ENCODE assay signal across 34 cellular contexts in genomic region chr10:46299267-46299530, GRCh38. TPM values are rescaled to one million over a fixed set of nuclear protein-coding genes. Genes with fewer than 3 reads are reported as not detected.
A peak's percentile ranks its signal among the peaks of the same experiment; 100 is the strongest.
DNase-seq lines count a peak whose midpoint lies in the region; ATAC-seq, FAIRE-seq and TF ChIP-seq lines count a peak whose summit lies in the region.
"Had no signal": no experiment of that assay in that cellular context is flagged by ENCODE, and none has a peak within 500 bp of the region (broad histone marks: within the 10 kb centered on the region; RNA-seq: fewer than 3 reads in every experiment).

No MANE protein-coding gene starts in this region.

- H2BK20ac ChIP-seq in H1 (ENCODE audit: low read length): no peak overlapping the region

- H2AK5ac ChIP-seq in H1 (ENCODE audit: low read depth, low read length): no peak overlapping the region

- no peaks in the 10 kb centered on the region; a peak in 1 of 7 replicates for H3K27me3 ChIP-seq in H1 (replicated peaks in 1 of 4; ENCODE audit: control insufficient read depth in 3 of 4, extremely low read depth in 1 of 4, insufficient read depth in 3 of 4, low read length in 3 of 4)
- H3K27me3 ChIP-seq: pancreas, SJCRH30, thyroid gland had no signal

- H4K5ac ChIP-seq in H1 (ENCODE audit: insufficient read length, low read depth, low read length): no peak overlapping the region

- H3K79me2 ChIP-seq in H1 (ENCODE audit: control insufficient read depth in 1 of 2, insufficient read depth in 2 of 2, low read length in 2 of 2): no peaks in the 10 kb centered on the region

- peaks cover 0 to 5% of the 10 kb centered on the region in 2 experiments for H4K20me1 ChIP-seq in H1 (replicated peaks in 1 of 2; ENCODE audit: control insufficient read depth in 1 of 2, insufficient read depth in 2 of 2, low read length in 2 of 2)

- no peak for TF ChIP-seq EP300 in H1 (IDR thresholded peaks at IDR 0.05; ENCODE audit: borderline replicate concordance in 1 of 2, low read depth in 2 of 2, low read length in 2 of 2)

- H3K4ac ChIP-seq in H1 (replicated peaks; ENCODE audit: insufficient read length, low read depth, low read length): no peak overlapping the region

- TF ChIP-seq POLR2A in H1 (IDR thresholded peaks at IDR 0.05; ENCODE audit: control extremely low read depth in 1 of 2, low read depth in 2 of 2, low read length in 2 of 2): no peak

- H3K4me3 ChIP-seq in H1 (ENCODE audit: extremely low read depth in 1 of 4, insufficient read depth in 2 of 4, low read depth in 3 of 4, low read length in 4 of 4): no peak overlapping the region
- H3K4me3 ChIP-seq: A549, pancreas, SJCRH30, thyroid gland had no signal

- no peak overlapping the region for H4K8ac ChIP-seq in H1 (ENCODE audit: extremely low read depth, insufficient read depth, low read length)

- CTCF ChIA-PET in H1 (lab: Charles Lee; ENCODE audit: partially characterized antibody): interaction anchor here (0.7 to 1.7 kb wide), 9 partner anchors 10 to 229 kb away, joined by 3 to 8 read pairs (median 4); partner anchors contain the start of gene ANTXRL

- H3K23ac ChIP-seq in H1 (ENCODE audit: insufficient read length): no peak overlapping the region

- H3K27me3 Mint-ChIP-seq in activated naive CD8-positive, alpha-beta T cell: no peaks in the 10 kb centered on the region
- no peaks in the 10 kb centered on the region for H3K27me3 Mint-ChIP-seq in activated naive CD8-positive, alpha-beta T cell treated with anti-CD3 and anti-CD28 coated beads for 36 hours
- peaks cover 13% of the 10 kb centered on the region for H3K27me3 Mint-ChIP-seq in stimulated activated memory B cell treated with anti-CD40 and anti-IgM and Interleukin-4, amounts not matched to agents 10 μg/mL and 1 μg/mL and 100 μg/mL, for 72 hours
- H3K27me3 Mint-ChIP-seq in chondrocyte (ENCODE audit: low read depth): no peaks in the 10 kb centered on the region
- H3K27me3 Mint-ChIP-seq: CD8-positive, alpha-beta memory T cell; stimulated activated naive CD8-positive, alpha-beta T cell treated with anti-CD3 and anti-CD28 coated beads, Interleukin-15, amount 100 ng/mL, for 72 hours; T-cell had no signal

- H2BK12ac ChIP-seq in H1 (ENCODE audit: low read depth, low read length): no peak overlapping the region

- no peak overlapping the region for H3K27ac Mint-ChIP-seq in activated naive CD8-positive, alpha-beta T cell
- H3K27ac Mint-ChIP-seq in activated naive CD8-positive, alpha-beta T cell treated with anti-CD3 and anti-CD28 coated beads for 36 hours: no peak overlapping the region
- peak overlapping the region; percentile 0 for H3K27ac Mint-ChIP-seq in stimulated activated memory B cell treated with anti-CD40 and anti-IgM and Interleukin-4, amounts not matched to agents 10 μg/mL and 1 μg/mL and 100 μg/mL, for 72 hours
- no peak overlapping the region for H3K27ac Mint-ChIP-seq in chondrocyte (ENCODE audit: unreplicated experiment)
- H3K27ac Mint-ChIP-seq: H9, nephron had no signal

- H3K79me1 ChIP-seq in H1 (ENCODE audit: low read depth, low read length): no peaks in the 10 kb centered on the region

- ATAC-seq in stimulated activated memory B cell treated with anti-CD40 and anti-IgM and Interleukin-4, amounts not matched to agents 10 μg/mL and 1 μg/mL and 100 μg/mL, for 72 hours: no peak
- ATAC-seq: A549, pancreas had no signal

- H3K56ac ChIP-seq in H1 (replicated peaks; ENCODE audit: insufficient read length, low read depth, low read length): no peak overlapping the region

- H3K27ac ChIP-seq in KOPT-K1 (ENCODE audit: low read depth, low read length, poor library complexity, severe bottlenecking) (peak overlapping the region; percentile 71), H1 (ENCODE audit: low read depth, low read length) (no peak overlapping the region)
- H3K27ac ChIP-seq: A549, pancreas, SJCRH30, thyroid gland had no signal

- H3K4me2 ChIP-seq in H1 (ENCODE audit: insufficient read depth in 1 of 2, low read depth in 2 of 2, low read length in 2 of 2): no peak overlapping the region
- H3K4me2 ChIP-seq: A549 had no signal

- H3K9me3 ChIP-seq in KOPT-K1 (ENCODE audit: insufficient read depth, low read length, poor library complexity, severe bottlenecking) (no peaks in the 10 kb centered on the region), H1 (ENCODE audit: insufficient read depth in 2 of 2, low read depth in 1 of 2, low read length in 1 of 2) (no peaks in the 10 kb centered on the region)
- H3K9me3 ChIP-seq: A549, pancreas, SJCRH30, thyroid gland had no signal

- FAIRE-seq in H1 (lab: Jason Lieb, UNC): no peak
- FAIRE-seq: A549, bronchial epithelial cell, colon, GM12891, pancreas, small intestine, TTC549 had no signal

- H3K4me1 Mint-ChIP-seq in activated naive CD8-positive, alpha-beta T cell (ENCODE audit: low read depth): peaks cover 26% of the 10 kb centered on the region
- peaks cover 14% of the 10 kb centered on the region for H3K4me1 Mint-ChIP-seq in activated naive CD8-positive, alpha-beta T cell treated with anti-CD3 and anti-CD28 coated beads for 36 hours
- peaks cover 24% of the 10 kb centered on the region for H3K4me1 Mint-ChIP-seq in stimulated activated memory B cell treated with anti-CD40 and anti-IgM and Interleukin-4, amounts not matched to agents 10 μg/mL and 1 μg/mL and 100 μg/mL, for 72 hours
- H3K4me1 Mint-ChIP-seq in chondrocyte (ENCODE audit: low read depth): peaks cover 9% of the 10 kb centered on the region

- peaks cover 0 to 3% (median 2%) of the 10 kb centered on the region in 4 experiments; a peak in 4 of 7 replicates for H3K4me1 ChIP-seq in H1 (replicated peaks in 1 of 4; ENCODE audit: control insufficient read depth in 3 of 4, insufficient read depth in 4 of 4, low read length in 3 of 4)
- H3K4me1 ChIP-seq: pancreas, SJCRH30 had no signal

- no peaks in the 10 kb centered on the region for H3K36me3 Mint-ChIP-seq in activated naive CD8-positive, alpha-beta T cell
- H3K36me3 Mint-ChIP-seq in activated naive CD8-positive, alpha-beta T cell treated with anti-CD3 and anti-CD28 coated beads for 36 hours: no peaks in the 10 kb centered on the region
- H3K36me3 Mint-ChIP-seq in stimulated activated memory B cell treated with anti-CD40 and anti-IgM and Interleukin-4, amounts not matched to agents 10 μg/mL and 1 μg/mL and 100 μg/mL, for 72 hours: no peaks in the 10 kb centered on the region
- H3K36me3 Mint-ChIP-seq in chondrocyte (ENCODE audit: low read depth): no peaks in the 10 kb centered on the region
- H3K36me3 Mint-ChIP-seq: CD8-positive, alpha-beta memory T cell; T-cell had no signal

- WGBS in H1 (ENCODE audit: extremely low coverage in 1 of 2, insufficient coverage in 1 of 2, insufficient read length in 1 of 2, insufficient replicate concordance in 2 of 2, low coverage in 1 of 2, low lambda C conversion rate in 2 of 2, missing lambda C conversion rate in 1 of 2), 2 experiments: 86% methylated on average over 6 of the region's 6 CpGs; no CpG with 5 or more reads in 1 of the 2 experiments

- no peak overlapping the region for H3K14ac ChIP-seq in H1 (ENCODE audit: insufficient read length)

- no peak overlapping the region for H2BK120ac ChIP-seq in H1 (replicated peaks; ENCODE audit: low read depth, low read length)

- H3K9ac ChIP-seq in H1 (replicated peaks in 1 of 4; ENCODE audit: extremely low read depth in 1 of 4, low read depth in 3 of 4, low read length in 3 of 4): no peak overlapping the region

- peak overlapping the region; percentile 30; the same call in 1 of the 2 replicates for H2AFZ ChIP-seq in H1 (ENCODE audit: low read length)

- no peak overlapping the region for H2BK5ac ChIP-seq in H1 (ENCODE audit: low read depth, low read length)

- no peak for DNase-seq in activated naive CD8-positive, alpha-beta T cell treated with anti-CD3 and anti-CD28 coated beads for 36 hours
- DNase-seq in H1 (ENCODE audit: low read depth in 1 of 2, low spot score in 2 of 2): no peak
- no peak for DNase-seq in NCI-H446 treated with DMSO at 0.1 percent for 48 hours (lab: John Stamatoyannopoulos, UW)
- no peak for DNase-seq in SK-N-DZ (ENCODE audit: low spot score)
- no peak for DNase-seq in chondrocyte (ENCODE audit: low spot score)
- DNase-seq: activated CD4-positive, alpha-beta T cell treated with anti-CD3 and anti-CD28 coated beads, Interleukin-2, amount 50 U/mL, for 48 hours; activated CD8-positive, alpha-beta memory T cell treated with anti-CD3 and anti-CD28 coated beads, Interleukin-2, amount 50 U/mL, for 4 hours; activated naive CD4-positive, alpha-beta T cell treated with anti-CD3 and anti-CD28 coated beads, Interleukin-2, amount 50 U/mL, for 16 hours; anterior cingulate cortex; CD8-positive, alpha-beta memory T cell; DMS 273 treated with DMSO at 0.1 percent for 48 hours; effector CD4-positive, alpha-beta T cell; hypothalamus; NCI-H1048; NCI-H446; SJCRH30; small intestine; stimulated activated naive CD8-positive, alpha-beta T cell treated with anti-CD3 and anti-CD28 coated beads, Interleukin-15, amount 100 ng/mL, for 72 hours had no signal

- no peak overlapping the region for H3K18ac ChIP-seq in H1 (ENCODE audit: extremely low read depth, low read length)

- peak overlapping the region; percentile 33 for H3K4me3 Mint-ChIP-seq in activated naive CD8-positive, alpha-beta T cell
- H3K4me3 Mint-ChIP-seq in activated naive CD8-positive, alpha-beta T cell treated with anti-CD3 and anti-CD28 coated beads for 36 hours: no peak overlapping the region
- no peak overlapping the region for H3K4me3 Mint-ChIP-seq in stimulated activated memory B cell treated with anti-CD40 and anti-IgM and Interleukin-4, amounts not matched to agents 10 μg/mL and 1 μg/mL and 100 μg/mL, for 72 hours
- H3K4me3 Mint-ChIP-seq in chondrocyte (ENCODE audit: unreplicated experiment): no peak overlapping the region
- H3K4me3 Mint-ChIP-seq: H9, nephron had no signal

- H3K36me3 ChIP-seq in KOPT-K1 (ENCODE audit: insufficient read depth, low read length): no peaks in the 10 kb centered on the region
- no peaks in the 10 kb centered on the region for H3K36me3 ChIP-seq in H1 (ENCODE audit: control insufficient read depth in 2 of 4, insufficient read depth in 4 of 4, low read length in 3 of 4)
- H3K36me3 ChIP-seq: pancreas, SJCRH30, thyroid gland had no signal

- peaks cover 8% of the 10 kb centered on the region; the same call in 1 of the 2 replicates for H3K23me2 ChIP-seq in H1 (ENCODE audit: low read depth, low read length)

- no peaks in the 10 kb centered on the region for H3K9me3 Mint-ChIP-seq in activated naive CD8-positive, alpha-beta T cell (ENCODE audit: low read depth)
- no peaks in the 10 kb centered on the region for H3K9me3 Mint-ChIP-seq in activated naive CD8-positive, alpha-beta T cell treated with anti-CD3 and anti-CD28 coated beads for 36 hours
- no peaks in the 10 kb centered on the region for H3K9me3 Mint-ChIP-seq in stimulated activated memory B cell treated with anti-CD40 and anti-IgM and Interleukin-4, amounts not matched to agents 10 μg/mL and 1 μg/mL and 100 μg/mL, for 72 hours
- H3K9me3 Mint-ChIP-seq in chondrocyte (ENCODE audit: low read depth): no peaks in the 10 kb centered on the region
- H3K9me3 Mint-ChIP-seq: CD8-positive, alpha-beta memory T cell; H9; nephron; stimulated activated naive CD8-positive, alpha-beta T cell treated with anti-CD3 and anti-CD28 coated beads, Interleukin-15, amount 100 ng/mL, for 72 hours; T-cell had no signal

- POLR2A ChIA-PET in H1 (lab: Charles Lee; ENCODE audit: partially characterized antibody): interaction anchor here (0.9 kb wide), 1 partner anchor 9 kb away, joined by 3 read pairs; no protein-coding TSS in a partner anchor

- H2BK15ac ChIP-seq in H1 (ENCODE audit: low read length): no peak overlapping the region

- no peak for TF ChIP-seq RAD21 in H1 (IDR thresholded peaks at IDR 0.05 in 1 of 2, conservative IDR thresholded peaks at IDR 0.05 in 1 of 2; ENCODE audit: low read depth in 2 of 2, low read length in 2 of 2)

- no peak overlapping the region for H4K91ac ChIP-seq in H1 (replicated peaks; ENCODE audit: insufficient read length, low read length)

- TF ChIP-seq CTCF in H1 (IDR thresholded peaks at IDR 0.05; ENCODE audit: control extremely low read depth in 1 of 3, insufficient read depth in 1 of 3, low read depth in 1 of 3, low read length in 3 of 3) (no peak), chondrocyte (IDR thresholded peaks at IDR 0.05) (no peak)

RNA-seq across cellular contexts. Expression of gene ANTXRL, which starts 12.4 kb away (rescaled TPM):
- total RNA-seq in activated naive CD8-positive, alpha-beta T cell treated with anti-CD3 and anti-CD28 coated beads for 36 hours: not detected
- total RNA-seq in H1 (2021; fragmentation: NEBNext Ultra II Directional; extraction: Animal tissue kit (Norgen Biotek cat#: 25700)): not detected in 2 replicates
- not detected in 2 replicates for polyA plus RNA-seq in H1 (2011; rRNA removed)
- polyA plus RNA-seq in H1 (2011; cell fraction: cytosol; rRNA removed): not detected
- polyA plus RNA-seq in H1 (2011; cell fraction: nucleus; rRNA removed): not detected
- not detected in 4 replicates for polyA plus RNA-seq in H1 (2012, experiment 1 of 2)
- not detected for polyA plus RNA-seq in H1 (2012, experiment 2 of 2)
- polyA plus RNA-seq in H1 (2013, experiment 1 of 2): not detected
- not detected for polyA plus RNA-seq in H1 (2013, experiment 2 of 2)
- polyA minus RNA-seq in H1 (2011; rRNA and poly(A)+ RNA removed): not detected in 2 replicates
- polyA minus RNA-seq in H1 (2011; cell fraction: cytosol; rRNA and poly(A)+ RNA removed): not detected
- not detected for polyA minus RNA-seq in H1 (2011; cell fraction: nucleus; rRNA and poly(A)+ RNA removed)
- polyA plus RNA-seq in SK-N-DZ (2014; cell fraction: cytosol; rRNA removed): not detected in 2 replicates
- polyA plus RNA-seq in SK-N-DZ (2014; cell fraction: nucleus; rRNA removed): not detected in 2 replicates
- total RNA-seq in chondrocyte: not detected in 3 replicates
- total RNA-seq: bronchial epithelial cell; CD8-positive, alpha-beta memory T cell; H9; lung microvascular endothelial cell; mononuclear cell; pancreas; RPMI7951; SJCRH30; thyroid gland had no signal
- polyA plus RNA-seq: CD8-positive, alpha-beta memory T cell had no signal
